In the genomic region with DNA sequence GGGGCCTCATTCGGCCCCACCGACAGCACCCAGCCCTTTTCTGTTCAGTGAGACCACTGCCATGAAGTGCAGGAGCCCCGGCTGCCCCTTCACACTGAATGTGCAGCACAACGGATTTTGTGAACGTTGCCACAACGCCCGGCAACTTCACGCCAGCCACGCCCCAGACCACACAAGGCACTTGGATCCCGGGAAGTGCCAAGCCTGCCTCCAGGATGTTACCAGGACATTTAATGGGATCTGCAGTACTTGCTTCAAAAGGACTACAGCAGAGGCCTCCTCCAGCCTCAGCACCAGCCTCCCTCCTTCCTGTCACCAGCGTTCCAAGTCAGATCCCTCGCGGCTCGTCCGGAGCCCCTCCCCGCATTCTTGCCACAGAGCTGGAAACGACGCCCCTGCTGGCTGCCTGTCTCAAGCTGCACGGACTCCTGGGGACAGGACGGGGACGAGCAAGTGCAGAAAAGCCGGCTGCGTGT, we compare ENCODE assay signal across 1 cellular context.
TF ChIP-seq lines count a peak whose summit lies in the region.

No MANE protein-coding gene starts in this region.

TF ChIP-seq in endothelial cell of umbilical vein, 7 proteins besides CTCF, POLR2A, EP300 and RAD21:
- TF ChIP-seq GATA2 (IDR thresholded peaks at IDR 0.05; ENCODE audit: insufficient read depth, insufficient read length, low read depth, low read length), result no peak
- TF ChIP-seq MYC (IDR thresholded peaks at IDR 0.05; ENCODE audit: low read depth, low read length), result no peak
- no peak for TF ChIP-seq JUN (IDR thresholded peaks at IDR 0.05; ENCODE audit: borderline replicate concordance, insufficient read depth, insufficient read length, low read depth)
- TF ChIP-seq FOS (IDR thresholded peaks at IDR 0.05; ENCODE audit: borderline replicate concordance, insufficient read depth, low read length), result no peak
- TF ChIP-seq POLR2AphosphoS5 (IDR thresholded peaks at IDR 0.05; ENCODE audit: insufficient read depth, low read depth, low read length), result no peak
- TF ChIP-seq, protein P1, sequence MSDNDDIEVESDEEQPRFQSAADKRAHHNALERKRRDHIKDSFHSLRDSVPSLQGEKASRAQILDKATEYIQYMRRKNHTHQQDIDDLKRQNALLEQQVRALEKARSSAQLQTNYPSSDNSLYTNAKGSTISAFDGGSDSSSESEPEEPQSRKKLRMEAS (IDR thresholded peaks at IDR 0.05; ENCODE audit: insufficient read depth, insufficient read length), result no peak
- TF ChIP-seq EZH2 (IDR thresholded peaks at IDR 0.05; ENCODE audit: borderline replicate concordance, low read depth, low read length, severe bottlenecking), result no peak
